ENCODE assay signal across 9 cellular contexts in genomic region chr11:3163241-3163981, GRCh38. TPM values are rescaled to one million over a fixed set of nuclear protein-coding genes. Genes with fewer than 3 reads are reported as not detected.
DNase-seq lines count a peak whose midpoint lies in the region; ATAC-seq, FAIRE-seq and TF ChIP-seq lines count a peak whose summit lies in the region.
"Had no signal": no experiment of that assay in that cellular context is flagged by ENCODE, and none has a peak within 500 bp of the region (broad histone marks: within the 10 kb centered on the region; RNA-seq: fewer than 3 reads in every experiment).

No MANE protein-coding gene starts in this region.

- H3K9me2 ChIP-seq in GM23248 (ENCODE audit: insufficient read depth): no peaks in the 10 kb centered on the region

- peak overlapping the region; percentile 34 for H3K27ac Mint-ChIP-seq in T-helper 17 cell

- H3K36me3 Mint-ChIP-seq in T-helper 17 cell (ENCODE audit: low read depth): no peaks in the 10 kb centered on the region

- intact Hi-C loops in prostate gland (cut with DNase I): no loop called here

- ATAC-seq in T-helper 17 cell: no peak
- no peak for ATAC-seq in GM21390 (IDR thresholded peaks at IDR 0.05; ENCODE audit: unreplicated experiment)
- no peak for ATAC-seq in HG03571 (IDR thresholded peaks at IDR 0.05; ENCODE audit: unreplicated experiment)

- H3K4me1 Mint-ChIP-seq in T-helper 17 cell: peaks cover 22% of the 10 kb centered on the region

- FAIRE-seq in small intestine (lab: Jason Lieb, UNC): no peak

- no peaks in the 10 kb centered on the region for H3K9me3 ChIP-seq in GM23248 (ENCODE audit: low read depth)
- H3K9me3 ChIP-seq in T-helper 17 cell (ENCODE audit: control insufficient read depth, low read length, poor library complexity, severe bottlenecking): no peaks in the 10 kb centered on the region
- H3K9me3 ChIP-seq in prostate gland: no peaks in the 10 kb centered on the region
- no peaks in the 10 kb centered on the region for H3K9me3 ChIP-seq in small intestine (ENCODE audit: control insufficient read depth, low read depth)

- no peak for TF ChIP-seq CTCF in prostate gland (IDR thresholded peaks at IDR 0.05)

- in situ Hi-C loops in GM23248 (cut with MboI): no loop called here

- peaks cover 57% of the 10 kb centered on the region for H3K79me2 ChIP-seq in GM23248 (ENCODE audit: insufficient read depth)

- H3F3A ChIP-seq in GM23248 (ENCODE audit: insufficient read depth): no peaks in the 10 kb centered on the region

- 36 to 39% methylated on average over 15 of the region's 15 CpGs for WGBS in GM23248 (ENCODE audit: low coverage in 1 of 2, low lambda C conversion rate in 2 of 2, missing lambda C conversion rate in 2 of 2), 2 experiments
- 25% methylated on average over 13 of the region's 15 CpGs for WGBS in prostate gland
- 68 to 74% (median 74%) methylated on average over 15 of the region's 15 CpGs for whole genome bisulfite sequencing in small intestine, 3 donors

- peaks cover 34% of the 10 kb centered on the region for H3K27me3 Mint-ChIP-seq in T-helper 17 cell

- H3K36me3 ChIP-seq in GM23248 (ENCODE audit: low read depth): no peaks in the 10 kb centered on the region
- H3K36me3 ChIP-seq in prostate gland: no peaks in the 10 kb centered on the region
- no peaks in the 10 kb centered on the region for H3K36me3 ChIP-seq in small intestine (ENCODE audit: control insufficient read depth in 2 of 2, insufficient read depth in 2 of 2, low read length in 2 of 2)

- peaks cover 32% of the 10 kb centered on the region for H3K4me1 ChIP-seq in GM23248 (ENCODE audit: insufficient read depth)
- peaks cover 8% of the 10 kb centered on the region for H3K4me1 ChIP-seq in prostate gland (replicated peaks)
- H3K4me1 ChIP-seq in small intestine (ENCODE audit: control insufficient read depth in 2 of 2, insufficient read depth in 1 of 2, low read depth in 1 of 2, low read length in 1 of 2): peaks cover 0 to 3% of the 10 kb centered on the region in 2 donors

- H3K27me3 ChIP-seq in GM23248 (replicated peaks; ENCODE audit: insufficient read depth): no peaks in the 10 kb centered on the region
- H3K27me3 ChIP-seq in prostate gland (replicated peaks; ENCODE audit: insufficient read depth): no peaks in the 10 kb centered on the region
- H3K27me3 ChIP-seq in small intestine (ENCODE audit: control insufficient read depth in 2 of 2, insufficient read depth in 2 of 2, low read length in 2 of 2): peaks cover 0 to 2% of the 10 kb centered on the region in 2 donors

- no peak overlapping the region for H2AFZ ChIP-seq in GM23248

- H3K4me2 ChIP-seq in GM23248 (ENCODE audit: unreplicated experiment): peak overlapping the region; percentile 81

- peak overlapping the region; percentile 86 for H3K9ac ChIP-seq in GM23248

- DNase-seq in GM23248 (peak; percentile 28), T-helper 17 cell (peak in 1 of 3 donors; percentile 2), globus pallidus (ENCODE audit: low spot score) (peak; percentile 53), prostate gland (ENCODE audit: low spot score) (no peak), NCI-H446 (lab: John Stamatoyannopoulos, UW) (no peak), small intestine (no peak)

- H3K4me3 ChIP-seq in GM23248 (peak overlapping the region; percentile 82), prostate gland (peak overlapping the region; percentile 86 to 87), small intestine (ENCODE audit: low read depth in 1 of 2, low read length in 2 of 2) (no peak overlapping the region)

- H3K4me3 Mint-ChIP-seq in T-helper 17 cell: peak overlapping the region; percentile 85

- no peak for TF ChIP-seq POLR2A in prostate gland (IDR thresholded peaks at IDR 0.05)

- no peaks in the 10 kb centered on the region for H4K20me1 ChIP-seq in GM23248 (ENCODE audit: insufficient read depth)

- no peak overlapping the region for H3K27ac ChIP-seq in GM23248
- peak overlapping the region; percentile 77 for H3K27ac ChIP-seq in prostate gland
- H3K27ac ChIP-seq in small intestine (ENCODE audit: low read depth in 1 of 2, low read length in 1 of 2): no peak overlapping the region

RNA-seq across cellular contexts. Expression of gene OSBPL5, which starts 1.7 kb away (rescaled TPM):
- total RNA-seq in GM23248 (2014; rRNA removed; shearing (Covaris generic)): 47.6 and 57.6 TPM in 2 replicates
- polyA plus RNA-seq in GM23248 (2016; fragmentation: Nextera tagmentation; extraction: Ambion mirVana) (25.3 and 27.9 TPM in 2 replicates), small intestine (10 to 100 TPM in 1 of 3 donors, 1 to 10 TPM in 2; 1.6 to 12.9 (median 3.0) TPM)
- total RNA-seq in T-helper 17 cell (1 to 10 TPM; 6.8 to 8.1 TPM), prostate gland (10 to 100 TPM; 35.0 to 50.7 TPM)

RNA-seq across cellular contexts. Expression of gene MRGPRG, which starts 55.2 kb away (rescaled TPM):
- not detected in 2 replicates for total RNA-seq in GM23248 (2014; rRNA removed; shearing (Covaris generic))
- polyA plus RNA-seq in GM23248 (2016; fragmentation: Nextera tagmentation; extraction: Ambion mirVana) (not detected in 2 replicates), small intestine (not detected)
- total RNA-seq in T-helper 17 cell (not detected), prostate gland (1 to 10 TPM in 1 of 2 donors, not detected in 1; 2.7 TPM)
- total RNA-seq: T-helper 2 cell treated with Interferon-gamma antibody and Interleukin-4, amounts not matched to agents 100 ng/mL and 5 ng/mL, for 36 hours had no signal

Comparison
In these comparisons a context has a peak if more than half of its experiments do, and no peak if none do; other contexts are left out.
1. DNase-seq: peak in GM23248 (single experiment) and globus pallidus (single experiment); none in prostate gland (single experiment), NCI-H446 (0 of 2) and small intestine (single experiment).
2. H3K27ac ChIP-seq: peak in prostate gland (2 of 2); none in GM23248 (single experiment) and small intestine (0 of 2).
3. H3K4me3 ChIP-seq: peak in GM23248 (single experiment) and prostate gland (2 of 2); none in small intestine (0 of 2).